8 cellular contexts compared by ENCODE assay signal in genomic region chr4:25313194-25313895, GRCh38. TPM values are rescaled to one million over a fixed set of nuclear protein-coding genes. Genes with fewer than 3 reads are reported as not detected.
DNase-seq lines count a peak whose midpoint lies in the region; ATAC-seq and TF ChIP-seq lines count a peak whose summit lies in the region.

No MANE protein-coding gene starts in this region.

- ATAC-seq in T-cell (replicated peaks in 1 of 4) (no peak), foreskin keratinocyte (peak; percentile 31), HG02840 (IDR thresholded peaks at IDR 0.05; ENCODE audit: low FRiP score, unreplicated experiment) (no peak)

- CTCF ChIA-PET in T-cell (lab: Charles Lee) = interaction anchor here (0.6 to 3.3 kb wide), 13 partner anchors 18 to 224 kb away, joined by 3 to 59 read pairs (median 7); partner anchors contain the start of genes PI4K2B (in 2 of the 2), ANAPC4 (in 1 of the 2) and SEPSECS (in 1 of the 2)

- peak; percentile 30 for DNase-seq in DMS 273 (lab: John Stamatoyannopoulos, UW; ENCODE audit: unreplicated experiment)
- no peak for DNase-seq in DMS 273 treated with DMSO at 0.1 percent for 48 hours (lab: John Stamatoyannopoulos, UW)
- peak in 3 of 34 experiments; percentile 10 to 15 (median 15) for DNase-seq in T-cell
- no peak for DNase-seq in foreskin keratinocyte
- no peak for DNase-seq in skeletal muscle cell (ENCODE audit: low read depth)
- DNase-seq in SHP77 treated with DMSO at 0.1 percent for 48 hours (lab: John Stamatoyannopoulos, UW) = no peak
- DNase-seq in ecto neural progenitor cell (ENCODE audit: low spot score) = no peak

- TF ChIP-seq CTCF in foreskin keratinocyte (conservative IDR thresholded peaks at IDR 0.05) = no peak

- peak overlapping the region; percentile 92 for H3K4me3 ChIP-seq in skeletal muscle cell (ENCODE audit: low read depth, low read length)

- peak overlapping the region; percentile 36 to 94 for H3K27ac Mint-ChIP-seq in T-cell

- H3K4me1 ChIP-seq in foreskin keratinocyte = no peaks in the 10 kb centered on the region

- H3K36me3 Mint-ChIP-seq in T-cell = peaks cover 18% of the 10 kb centered on the region

- H3K27ac ChIP-seq in foreskin keratinocyte = peak overlapping the region; percentile 66

- H3K4me1 Mint-ChIP-seq in T-cell = peaks cover 12 to 32% (median 29%) of the 10 kb centered on the region in 3 donors

- H3K9me3 Mint-ChIP-seq in T-cell = no peaks in the 10 kb centered on the region

- peak overlapping the region; percentile 97 to 98 (median 97) for H3K4me3 Mint-ChIP-seq in T-cell

- no peaks in the 10 kb centered on the region for H3K27me3 ChIP-seq in foreskin keratinocyte

- H3K27me3 Mint-ChIP-seq in T-cell = peaks cover 5% of the 10 kb centered on the region in 2 donors

- POLR2A ChIA-PET in T-cell (lab: Charles Lee) = interaction anchor here (0.6 to 1.5 kb wide), 3 partner anchors 18 to 78 kb away, joined by 3 to 6 read pairs (median 3); no protein-coding TSS in a partner anchor

RNA-seq across cellular contexts. Expression of gene ZCCHC4, which starts 0.8 kb away (rescaled TPM):
- total RNA-seq in T-cell (10 to 100 TPM; 10.6 to 12.9 (median 12.0) TPM), foreskin keratinocyte (8.8 and 10.1 TPM in 2 replicates)
- 4.4 and 5.8 TPM in 2 replicates for polyA plus RNA-seq in foreskin keratinocyte
